1 cellular context compared by ENCODE assay signal in genomic region chr22:46393791-46394333, GRCh38.
TF ChIP-seq lines count a peak whose summit lies in the region.

No MANE protein-coding gene starts in this region.

TF ChIP-seq in HepG2, 621 proteins besides CTCF, POLR2A, EP300 and RAD21 (continued from another document):
- TF ChIP-seq, protein P1, sequence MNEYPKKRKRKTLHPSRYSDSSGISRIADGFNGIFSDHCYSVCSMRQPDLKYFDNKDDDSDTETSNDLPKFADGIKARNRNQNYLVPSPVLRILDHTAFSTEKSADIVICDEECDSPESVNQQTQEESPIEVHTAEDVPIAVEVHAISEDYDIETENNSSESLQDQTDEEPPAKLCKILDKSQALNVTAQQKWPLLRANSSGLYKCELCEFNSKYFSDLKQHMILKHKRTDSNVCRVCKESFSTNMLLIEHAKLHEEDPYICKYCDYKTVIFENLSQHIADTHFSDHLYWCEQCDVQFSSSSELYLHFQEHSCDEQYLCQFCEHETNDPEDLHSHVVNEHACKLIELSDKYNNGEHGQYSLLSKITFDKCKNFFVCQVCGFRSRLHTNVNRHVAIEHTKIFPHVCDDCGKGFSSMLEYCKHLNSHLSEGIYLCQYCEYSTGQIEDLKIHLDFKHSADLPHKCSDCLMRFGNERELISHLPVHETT (CRISPR knock-in tag; conservative IDR thresholded peaks at IDR 0.05): no peak
- TF ChIP-seq ZNF576 (CRISPR knock-in tag; IDR thresholded peaks at IDR 0.05) (no peak), AKAP8 (CRISPR knock-in tag; IDR thresholded peaks at IDR 0.05) (no peak)
